9 cellular contexts compared by ENCODE assay signal in the genomic region with DNA sequence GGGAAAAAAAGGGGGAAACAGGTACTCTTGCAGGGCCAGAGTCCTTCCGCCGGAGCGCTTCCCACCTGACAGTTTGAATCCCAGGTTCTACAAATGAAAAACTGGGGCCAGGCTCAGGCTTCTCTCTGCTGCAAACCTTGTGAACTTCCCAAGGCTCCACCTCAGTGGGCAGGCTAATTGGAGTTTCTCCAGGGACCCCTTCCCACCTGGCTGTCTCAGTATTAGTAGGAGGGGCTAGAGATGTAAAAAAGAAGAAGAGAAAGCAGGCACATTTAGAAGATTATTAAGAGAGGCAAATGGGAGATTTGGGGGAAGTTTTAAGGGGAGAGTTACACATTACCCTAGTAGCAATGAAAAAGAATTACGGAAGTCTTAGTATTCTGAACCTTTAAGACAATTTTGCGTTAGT. TPM values are rescaled to one million over a fixed set of nuclear protein-coding genes. Genes with fewer than 3 reads are reported as not detected.
DNase-seq lines count a peak whose midpoint lies in the region; ATAC-seq and TF ChIP-seq lines count a peak whose summit lies in the region.
"Had no signal": no experiment of that assay in that cellular context is flagged by ENCODE, and none has a peak within 500 bp of the region (broad histone marks: within the 10 kb centered on the region; RNA-seq: fewer than 3 reads in every experiment).

No MANE protein-coding gene starts in this region.

- peak overlapping the region; percentile 78 for H3K4me3 ChIP-seq in SJCRH30
- H3K4me3 ChIP-seq in endodermal cell (ENCODE audit: low read length): peak overlapping the region; percentile 93
- H3K4me3 ChIP-seq in neutrophil (ENCODE audit: low read depth in 1 of 2, low read length in 1 of 2): peak overlapping the region; percentile 75 to 85

- peak overlapping the region; percentile 89 for H3K4me3 Mint-ChIP-seq in endodermal cell

- H3K9me3 ChIP-seq in SJCRH30 (replicated peaks) (no peaks in the 10 kb centered on the region), endodermal cell (ENCODE audit: control insufficient read depth, low read length) (no peaks in the 10 kb centered on the region), neutrophil (no peaks in the 10 kb centered on the region)

- peaks cover 18% of the 10 kb centered on the region for H3K36me3 Mint-ChIP-seq in endodermal cell (ENCODE audit: low read depth)

- H3K27me3 ChIP-seq in SJCRH30 (no peaks in the 10 kb centered on the region), endodermal cell (ENCODE audit: control insufficient read depth, insufficient read depth, low read length, poor library complexity, severe bottlenecking) (no peaks in the 10 kb centered on the region), neutrophil (no peaks in the 10 kb centered on the region)

- no peaks in the 10 kb centered on the region for H3K27me3 Mint-ChIP-seq in endodermal cell (ENCODE audit: insufficient read depth)

- ATAC-seq in HG03045 (IDR thresholded peaks at IDR 0.05; ENCODE audit: unreplicated experiment) (no peak), GM21737 (IDR thresholded peaks at IDR 0.05; ENCODE audit: unreplicated experiment) (no peak)

- peak overlapping the region; percentile 63 for H3K9ac ChIP-seq in endodermal cell (ENCODE audit: extremely low read depth, low read length, poor library complexity, severe bottlenecking)

- H3K9me3 Mint-ChIP-seq in endodermal cell: peaks cover 4% of the 10 kb centered on the region

- H3K27ac Mint-ChIP-seq in endodermal cell: peak overlapping the region; percentile 96

- 57 to 77% methylated on average over 4 of the region's 5 CpGs for WGBS in endodermal cell (ENCODE audit: insufficient coverage in 1 of 2, insufficient read length in 1 of 2), 2 experiments

- peaks cover 34% of the 10 kb centered on the region for H3K4me1 Mint-ChIP-seq in endodermal cell

- peaks cover 25% of the 10 kb centered on the region for H3K4me1 ChIP-seq in SJCRH30
- H3K4me1 ChIP-seq in endodermal cell (ENCODE audit: control insufficient read depth, insufficient read depth, low read length): no peaks in the 10 kb centered on the region
- H3K4me1 ChIP-seq in neutrophil (ENCODE audit: control insufficient read depth in 1 of 2, insufficient read depth in 1 of 2, low read depth in 1 of 2, low read length in 1 of 2): peaks cover 63 to 65% of the 10 kb centered on the region in 2 experiments

- peak; percentile 42 for DNase-seq in activated CD4-positive, CD25-positive, alpha-beta regulatory T cell treated with anti-CD3 and anti-CD28 coated beads, Interleukin-2, amount 50 U/mL, for 72 hours
- DNase-seq in activated CD4-positive, CD25-positive, alpha-beta regulatory T cell (lab: John Stamatoyannopoulos, UW): no peak
- DNase-seq in SJCRH30 (peak in 1 of 2 experiments; percentile 5), endodermal cell (peak; percentile 80), NCI-H187 treated with DMSO at 0.1 percent for 48 hours (lab: John Stamatoyannopoulos, UW) (no peak)

- no peak for TF ChIP-seq CTCF in endodermal cell (conservative IDR thresholded peaks at IDR 0.05)
- TF ChIP-seq CTCF in neutrophil (IDR thresholded peaks at IDR 0.05): no peak

- H3K27ac ChIP-seq in SJCRH30 (no peak overlapping the region), endodermal cell (ENCODE audit: low read depth, low read length) (no peak overlapping the region), neutrophil (peak overlapping the region; percentile 90)

- peaks cover 13% of the 10 kb centered on the region for H3K36me3 ChIP-seq in SJCRH30
- H3K36me3 ChIP-seq in endodermal cell (ENCODE audit: control insufficient read depth, insufficient read depth, low read length): peaks cover 13% of the 10 kb centered on the region
- H3K36me3 ChIP-seq in neutrophil: peaks cover 9% of the 10 kb centered on the region

RNA-seq across cellular contexts. Expression of gene CLEC2D, which starts 20.0 kb away (rescaled TPM):
- 1.7 and 2.1 TPM in 2 replicates for total RNA-seq in SJCRH30 (2014; rRNA removed; shearing (Covaris generic))
- 10 to 100 TPM; 19.3 to 21.5 TPM for total RNA-seq in endodermal cell
- 4.9 TPM for polyA plus RNA-seq in endodermal cell (2013, experiment 1 of 2)
- polyA plus RNA-seq in endodermal cell (2013, experiment 2 of 2): 5.4 TPM

RNA-seq across cellular contexts. Expression of gene KLRB1, which starts 41.8 kb away (rescaled TPM):
- total RNA-seq in SJCRH30 (2014; rRNA removed; shearing (Covaris generic)): not detected in 2 replicates
- not detected for total RNA-seq in endodermal cell
- polyA plus RNA-seq in endodermal cell (2013, experiment 1 of 2): not detected
- not detected for polyA plus RNA-seq in endodermal cell (2013, experiment 2 of 2)
- total RNA-seq: dermis microvascular lymphatic vessel endothelial cell had no signal

Comparison
In these comparisons a context has a peak if more than half of its experiments do, and no peak if none do; other contexts are left out.
1. DNase-seq: peak in activated CD4-positive, CD25-positive, alpha-beta regulatory T cell treated with anti-CD3 and anti-CD28 coated beads, Interleukin-2, amount 50 U/mL, for 72 hours (single experiment) and endodermal cell (single experiment); none in activated CD4-positive, CD25-positive, alpha-beta regulatory T cell (0 of 4) and NCI-H187 treated with DMSO at 0.1 percent for 48 hours (single experiment).
2. Peak in every context shown above with its lines, with median percentiles within 50 percentile points of each other: H3K4me3 ChIP-seq.